8 cellular contexts compared by ENCODE assay signal in genomic region chr3:51538459-51539290, GRCh38. TPM values are rescaled to one million over a fixed set of nuclear protein-coding genes. Genes with fewer than 3 reads are reported as not detected.
DNase-seq lines count a peak whose midpoint lies in the region; ATAC-seq, FAIRE-seq and TF ChIP-seq lines count a peak whose summit lies in the region.

TSS of gene RAD54L2 (plus strand) at chr3:51538719. CDS start at chr3:51590421, 51,702 bp downstream.

- H3K27ac Mint-ChIP-seq in activated T-helper 1 cell treated with anti-CD3 and anti-CD28 coated beads, Interleukin-12 subunit alpha, Interleukin-12 subunit beta, Interleukin-2, Interleukin-4 antibody, amounts not matched to agents 30 ng/mL and 10 ng/mL and 1 ng/mL, durations not matched to agents 14 hours and 24 hours and 36 hours, result peak within 1 kb of the TSS; percentile 90
- H3K27ac Mint-ChIP-seq in naive thymus-derived CD4-positive, alpha-beta T cell, result peak within 1 kb of the TSS; percentile 88 to 96 (median 92)
- H3K27ac Mint-ChIP-seq in stimulated activated memory B cell treated with anti-CD40 and anti-IgM and Interleukin-4, amounts not matched to agents 10 μg/mL and 1 μg/mL and 100 μg/mL, for 72 hours, result peak within 1 kb of the TSS; percentile 51

- TF ChIP-seq CTCF in D721Med (IDR thresholded peaks at IDR 0.05; ENCODE audit: insufficient read depth, missing control alignments) (peak; percentile 9), GM20000 (IDR thresholded peaks at IDR 0.05; ENCODE audit: extremely low read depth, missing control alignments) (peak; percentile 31), Panc1 (IDR thresholded peaks at IDR 0.05) (peak; percentile 62; the same call in 1 of the 2 replicates)

- H3K9me3 Mint-ChIP-seq in activated T-helper 1 cell treated with anti-CD3 and anti-CD28 coated beads, Interleukin-12 subunit alpha, Interleukin-12 subunit beta, Interleukin-2, Interleukin-4 antibody, amounts not matched to agents 30 ng/mL and 10 ng/mL and 1 ng/mL, durations not matched to agents 14 hours and 24 hours and 36 hours, result no peaks in the 10 kb centered on the region
- H3K9me3 Mint-ChIP-seq in naive thymus-derived CD4-positive, alpha-beta T cell, result peaks cover 0 to 1% (median 0%) of the 10 kb centered on the region in 11 donors
- no peaks in the 10 kb centered on the region for H3K9me3 Mint-ChIP-seq in stimulated activated memory B cell treated with anti-CD40 and anti-IgM and Interleukin-4, amounts not matched to agents 10 μg/mL and 1 μg/mL and 100 μg/mL, for 72 hours

- H3K4me3 ChIP-seq in HUES48 (ENCODE audit: low read depth, low read length) (peak within 1 kb of the TSS; percentile 98), Panc1 (ENCODE audit: low read depth in 2 of 2, low read length in 2 of 2) (peak within 1 kb of the TSS; percentile 83 to 86)
- peak within 1 kb of the TSS; percentile 68 for H3K4me3 ChIP-seq in naive thymus-derived CD4-positive, alpha-beta T cell (ENCODE audit: low read length)

- H3K27me3 ChIP-seq in HUES48 (ENCODE audit: control insufficient read depth, insufficient read depth, low read length) (no peaks in the 10 kb centered on the region), Panc1 (ENCODE audit: control insufficient read depth, insufficient read depth, low read length) (no peaks in the 10 kb centered on the region)
- H3K27me3 ChIP-seq in naive thymus-derived CD4-positive, alpha-beta T cell (ENCODE audit: control insufficient read depth in 2 of 2, insufficient read depth in 2 of 2, low read length in 2 of 2), result no peaks in the 10 kb centered on the region

- intact Hi-C loops in Panc1 (cut with micrococcal nuclease; ENCODE audit: unreplicated experiment), result no loop called here
- intact Hi-C loops in activated T-helper 1 cell treated with anti-CD3 and anti-CD28 coated beads, Interleukin-12 subunit alpha, Interleukin-12 subunit beta, Interleukin-2, Interleukin-4 antibody, amounts not matched to agents 30 ng/mL and 10 ng/mL and 1 ng/mL, durations not matched to agents 14 hours and 24 hours and 36 hours (cut with micrococcal nuclease), result loop anchor here (1.0 to 2.0 kb wide), 4 partner anchors 36 to 155 kb away; no protein-coding TSS in a partner anchor
- intact Hi-C loops in naive thymus-derived CD4-positive, alpha-beta T cell (cut with micrococcal nuclease), result loop anchor here (1.0 kb wide), 6 partner anchors 36 to 153 kb away; partner anchors contain the start of genes TEX264 (in 2 of the 2), DCAF1 (in 1 of the 2), MANF (in 1 of the 2) and RBM15B (in 1 of the 2)

- no peaks in the 10 kb centered on the region for H3K27me3 Mint-ChIP-seq in activated T-helper 1 cell treated with anti-CD3 and anti-CD28 coated beads, Interleukin-12 subunit alpha, Interleukin-12 subunit beta, Interleukin-2, Interleukin-4 antibody, amounts not matched to agents 30 ng/mL and 10 ng/mL and 1 ng/mL, durations not matched to agents 14 hours and 24 hours and 36 hours (ENCODE audit: insufficient read depth)
- H3K27me3 Mint-ChIP-seq in naive thymus-derived CD4-positive, alpha-beta T cell, result no peaks in the 10 kb centered on the region
- H3K27me3 Mint-ChIP-seq in stimulated activated memory B cell treated with anti-CD40 and anti-IgM and Interleukin-4, amounts not matched to agents 10 μg/mL and 1 μg/mL and 100 μg/mL, for 72 hours, result peaks cover 6% of the 10 kb centered on the region

- H3K9ac ChIP-seq in HUES48 (ENCODE audit: low read depth, low read length), result peak within 1 kb of the TSS; percentile 92

- H3K4me1 ChIP-seq in HUES48 (ENCODE audit: control insufficient read depth, insufficient read depth, low read length), result peaks cover 4% of the 10 kb centered on the region; the same call in 1 of the 2 replicates
- no peaks in the 10 kb centered on the region for H3K4me1 ChIP-seq in Panc1 (ENCODE audit: control insufficient read depth, insufficient read depth, low read length)
- H3K4me1 ChIP-seq in naive thymus-derived CD4-positive, alpha-beta T cell (ENCODE audit: control insufficient read depth in 2 of 2, insufficient read depth in 2 of 2, low read length in 2 of 2), result peaks cover 11 to 18% of the 10 kb centered on the region in 2 donors

- H3K36me3 ChIP-seq in HUES48 (ENCODE audit: control insufficient read depth, insufficient read depth, low read length) (peaks cover 14% of the 10 kb centered on the region), Panc1 (ENCODE audit: control insufficient read depth, insufficient read depth, low read length) (peaks cover 3% of the 10 kb centered on the region; the same call in 1 of the 2 replicates)
- H3K36me3 ChIP-seq in naive thymus-derived CD4-positive, alpha-beta T cell (ENCODE audit: control insufficient read depth in 2 of 3, insufficient read depth in 3 of 3, low read length in 3 of 3), result peaks cover 0 to 4% (median 0%) of the 10 kb centered on the region in 3 experiments

- CTCF ChIA-PET in Panc1 (lab: Charles Lee), result interaction anchor here (1.0 kb wide), 1 partner anchor 39 kb away, joined by 4 read pairs; the partner anchor contains the start of gene DCAF1
- CTCF ChIA-PET in naive thymus-derived CD4-positive, alpha-beta T cell (lab: Charles Lee), result interaction anchor here (0.9 to 1.6 kb wide), 3 partner anchors 21 to 131 kb away, joined by 3 to 4 read pairs (median 3); no protein-coding TSS in a partner anchor

- H3K27ac ChIP-seq in HUES48 (ENCODE audit: low read depth, low read length), result peak within 1 kb of the TSS; percentile 91
- H3K27ac ChIP-seq in Panc1 (ENCODE audit: low read length), result peak within 1 kb of the TSS; percentile 81
- peak within 1 kb of the TSS; percentile 80 for H3K27ac ChIP-seq in naive thymus-derived CD4-positive, alpha-beta T cell (ENCODE audit: low read depth, low read length)

- no TSS peak for BruUV-seq in Panc1 (replicated peaks; lab: Mats Ljungman, UMichigan)

- DNase-seq in D721Med (ENCODE audit: insufficient read length, low spot score) (peak; percentile 53), GM20000 (ENCODE audit: low spot score) (peak; percentile 93), Panc1 (ENCODE audit: low read depth, low spot score) (no peak), fibroblast of gingiva (ENCODE audit: low read depth) (peak; percentile 86)
- DNase-seq in activated T-helper 1 cell treated with anti-CD3 and anti-CD28 coated beads, Interleukin-12 subunit alpha, Interleukin-12 subunit beta, Interleukin-2, Interleukin-4 antibody, amounts not matched to agents 30 ng/mL and 10 ng/mL and 1 ng/mL, durations not matched to agents 14 hours and 24 hours and 36 hours (ENCODE audit: low spot score), result peak; percentile 71
- DNase-seq in naive thymus-derived CD4-positive, alpha-beta T cell, result peak; percentile 49 to 87 (median 69)

- H3K9me3 ChIP-seq in HUES48 (ENCODE audit: control insufficient read depth, insufficient read depth, low read length), result no peaks in the 10 kb centered on the region
- H3K9me3 ChIP-seq in Panc1 (ENCODE audit: control insufficient read depth, insufficient read depth, low read depth, low read length), result no peaks in the 10 kb centered on the region
- H3K9me3 ChIP-seq in naive thymus-derived CD4-positive, alpha-beta T cell (ENCODE audit: control insufficient read depth in 2 of 3, low read length in 3 of 3), result no peaks in the 10 kb centered on the region

- FAIRE-seq in D721Med (lab: Jason Lieb, UNC), result no peak

- H3K4me1 Mint-ChIP-seq in activated T-helper 1 cell treated with anti-CD3 and anti-CD28 coated beads, Interleukin-12 subunit alpha, Interleukin-12 subunit beta, Interleukin-2, Interleukin-4 antibody, amounts not matched to agents 30 ng/mL and 10 ng/mL and 1 ng/mL, durations not matched to agents 14 hours and 24 hours and 36 hours (ENCODE audit: low read depth), result peaks cover 32% of the 10 kb centered on the region
- H3K4me1 Mint-ChIP-seq in naive thymus-derived CD4-positive, alpha-beta T cell, result peaks cover 21 to 57% (median 43%) of the 10 kb centered on the region in 7 donors
- peaks cover 53% of the 10 kb centered on the region for H3K4me1 Mint-ChIP-seq in stimulated activated memory B cell treated with anti-CD40 and anti-IgM and Interleukin-4, amounts not matched to agents 10 μg/mL and 1 μg/mL and 100 μg/mL, for 72 hours

- ATAC-seq in Panc1, result peak; percentile 97
- peak; percentile 96 for ATAC-seq in naive thymus-derived CD4-positive, alpha-beta T cell
- ATAC-seq in stimulated activated memory B cell treated with anti-CD40 and anti-IgM and Interleukin-4, amounts not matched to agents 10 μg/mL and 1 μg/mL and 100 μg/mL, for 72 hours, result peak; percentile 90

- peak within 1 kb of the TSS; percentile 93 for H3K4me3 Mint-ChIP-seq in activated T-helper 1 cell treated with anti-CD3 and anti-CD28 coated beads, Interleukin-12 subunit alpha, Interleukin-12 subunit beta, Interleukin-2, Interleukin-4 antibody, amounts not matched to agents 30 ng/mL and 10 ng/mL and 1 ng/mL, durations not matched to agents 14 hours and 24 hours and 36 hours
- peak within 1 kb of the TSS; percentile 93 to 96 (median 94) for H3K4me3 Mint-ChIP-seq in naive thymus-derived CD4-positive, alpha-beta T cell
- H3K4me3 Mint-ChIP-seq in stimulated activated memory B cell treated with anti-CD40 and anti-IgM and Interleukin-4, amounts not matched to agents 10 μg/mL and 1 μg/mL and 100 μg/mL, for 72 hours, result peak within 1 kb of the TSS; percentile 70

- POLR2A ChIA-PET in Panc1 (lab: Charles Lee), result interaction anchor here (0.5 to 1.0 kb wide), 3 partner anchors 39 to 747 kb away, joined by 3 to 7 read pairs (median 3); partner anchors contain the start of gene DCAF1
- POLR2A ChIA-PET in naive thymus-derived CD4-positive, alpha-beta T cell (lab: Charles Lee), result interaction anchor here (0.8 to 4.1 kb wide), 5 partner anchors 8 to 920 kb away, joined by 3 to 25 read pairs (median 4); partner anchors contain the start of gene DCAF1

- in situ Hi-C loops in Panc1 (cut with HindIII; ENCODE audit: low pct_unique_long_range_greater_than_20kb, low sequenced_read_pairs), result no loop called here

- peaks cover 5% of the 10 kb centered on the region for H3K36me3 Mint-ChIP-seq in activated T-helper 1 cell treated with anti-CD3 and anti-CD28 coated beads, Interleukin-12 subunit alpha, Interleukin-12 subunit beta, Interleukin-2, Interleukin-4 antibody, amounts not matched to agents 30 ng/mL and 10 ng/mL and 1 ng/mL, durations not matched to agents 14 hours and 24 hours and 36 hours (ENCODE audit: low read depth)
- H3K36me3 Mint-ChIP-seq in naive thymus-derived CD4-positive, alpha-beta T cell, result peaks cover 0 to 8% (median 2%) of the 10 kb centered on the region in 5 donors
- H3K36me3 Mint-ChIP-seq in stimulated activated memory B cell treated with anti-CD40 and anti-IgM and Interleukin-4, amounts not matched to agents 10 μg/mL and 1 μg/mL and 100 μg/mL, for 72 hours, result peaks cover 3% of the 10 kb centered on the region

RNA-seq across cellular contexts. Expression of gene RAD54L2, which starts in this region (rescaled TPM):
- 18.9 TPM for total RNA-seq in Panc1 (2021; ENCODE audit: unreplicated experiment)
- 4.4 TPM for polyA plus RNA-seq in Panc1 (2012; ENCODE audit: insufficient read length)
- 43.2 and 46.5 TPM in 2 replicates for total RNA-seq in activated T-helper 1 cell treated with anti-CD3 and anti-CD28 coated beads, Interleukin-12 subunit alpha, Interleukin-12 subunit beta, Interleukin-2, Interleukin-4 antibody, amounts not matched to agents 30 ng/mL and 10 ng/mL and 1 ng/mL, durations not matched to agents 14 hours and 24 hours and 36 hours
- total RNA-seq in naive thymus-derived CD4-positive, alpha-beta T cell, result 10 to 100 TPM; 38.1 to 45.2 (median 40.1) TPM
- polyA plus RNA-seq in naive thymus-derived CD4-positive, alpha-beta T cell, result 10 to 100 TPM; 11.2 to 16.6 TPM

Comparison
In these comparisons a context has a peak if more than half of its experiments do, and no peak if none do; other contexts are left out.
1. CTCF ChIP-seq: peak in every context shown above with its lines; median percentile 62 in Panc1; 31 in GM20000; 9 in D721Med.